ENCODE assay signal across 8 cellular contexts in the genomic region with DNA sequence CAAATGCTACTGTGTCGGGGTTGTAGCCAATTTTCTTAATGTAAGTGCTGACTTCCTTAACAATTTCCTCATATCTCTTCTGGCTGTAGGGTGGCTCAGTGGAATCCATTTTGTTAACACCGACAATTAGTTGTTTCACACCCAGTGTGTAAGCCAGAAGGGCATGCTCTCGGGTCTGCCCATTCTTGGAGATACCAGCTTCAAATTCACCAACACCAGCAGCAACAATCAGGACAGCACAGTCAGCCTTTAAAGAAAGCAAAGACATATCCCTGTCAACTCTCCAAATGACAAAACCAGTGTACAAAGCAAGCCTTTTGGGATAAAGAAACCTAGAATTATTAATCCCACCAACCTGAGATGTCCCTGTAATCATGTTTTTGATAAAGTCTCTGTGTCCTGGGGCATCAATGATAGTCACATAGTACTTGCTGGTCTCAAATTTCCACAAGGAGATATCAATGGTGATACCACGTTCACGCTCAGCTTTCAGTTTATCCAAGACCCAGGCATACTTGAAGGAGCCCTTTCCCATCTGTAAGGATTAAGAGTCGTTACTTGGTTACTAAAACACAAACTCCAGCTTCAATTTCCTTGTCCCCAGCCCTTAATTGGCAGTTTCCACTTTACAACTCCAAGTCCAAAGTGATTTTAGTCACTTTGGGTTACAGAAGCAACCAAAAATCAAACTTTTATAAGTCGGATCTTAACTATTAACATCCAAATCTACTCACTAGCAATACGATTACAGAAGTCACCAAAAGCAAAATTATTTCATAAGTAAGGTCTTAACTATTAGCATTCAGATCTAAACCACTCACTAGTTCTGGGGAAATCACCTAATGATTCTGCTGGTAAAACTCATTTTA. TPM values are rescaled to one million over a fixed set of nuclear protein-coding genes. Genes with fewer than 3 reads are reported as not detected.
DNase-seq lines count a peak whose midpoint lies in the region; ATAC-seq and TF ChIP-seq lines count a peak whose summit lies in the region.
"Not testable (repeated sequence)": the region's sequence is repeated elsewhere in the genome, so short reads cannot be mapped to it uniquely, and the experiment has no call there.

No MANE protein-coding gene starts in this region.

- H3K9me3 Mint-ChIP-seq in activated naive CD4-positive, alpha-beta T cell treated with anti-CD3 and anti-CD28 coated beads, Interleukin-2, amount 50 U/mL, for 72 hours; naive thymus-derived CD8-positive, alpha-beta T cell; stimulated activated naive CD8-positive, alpha-beta T cell treated with anti-CD3 and anti-CD28 coated beads, Interleukin-15, Interleukin-2, amounts not matched to agents 100 ng/mL and 50 ng/mL, for 24 hours: not testable (repeated sequence)

- not testable (repeated sequence) for TF ChIP-seq CTCF in HFF-Myc (IDR thresholded peaks at IDR 0.05; ENCODE audit: low read depth, low read length, missing control alignments)

- POLR2A ChIA-PET in naive thymus-derived CD8-positive, alpha-beta T cell (lab: Charles Lee): interaction anchor here (0.8 to 9.5 kb wide), 14 partner anchors 16 to 134 kb away, joined by 3 to 198 read pairs (median 4); a partner anchor contains a TSS

- peak overlapping the region; percentile 90 to 98 (median 95) for H3K4me3 Mint-ChIP-seq in naive thymus-derived CD8-positive, alpha-beta T cell
- H3K4me3 Mint-ChIP-seq in stimulated activated naive CD8-positive, alpha-beta T cell treated with anti-CD3 and anti-CD28 coated beads, Interleukin-15, Interleukin-2, amounts not matched to agents 100 ng/mL and 50 ng/mL, for 24 hours: peak overlapping the region; percentile 99

- peaks cover 46% of the 10 kb centered on the region for H3K4me1 ChIP-seq in BLaER1
- H3K4me1 ChIP-seq in SJCRH30; iPS DF 6.9 (ENCODE audit: control insufficient read depth, insufficient read depth, low read length): not testable (repeated sequence)
- peaks cover 14% of the 10 kb centered on the region for H3K4me1 ChIP-seq in ectodermal cell (ENCODE audit: control insufficient read depth, insufficient read depth, low read length)

- H3K36me3 ChIP-seq in BLaER1 (peaks cover 63% of the 10 kb centered on the region), SJCRH30 (peaks cover 64% of the 10 kb centered on the region), ectodermal cell (ENCODE audit: control insufficient read depth, insufficient read depth, low read length) (peaks cover 45% of the 10 kb centered on the region), iPS DF 6.9 (ENCODE audit: control insufficient read depth, insufficient read depth, low read length) (peaks cover 40% of the 10 kb centered on the region)

- DNase-seq in HFF-Myc (ENCODE audit: extremely low read depth, low read depth); activated naive CD4-positive, alpha-beta T cell treated with anti-CD3 and anti-CD28 coated beads, Interleukin-2, amount 50 U/mL, for 72 hours (ENCODE audit: low spot score in 2 of 2); iPS DF 6.9 (ENCODE audit: low read depth, low spot score): not testable (repeated sequence)
- DNase-seq in SJCRH30: peak in 1 of 2 experiments; percentile 13
- peak in 1 of 10 donors; percentile 8 for DNase-seq in naive thymus-derived CD8-positive, alpha-beta T cell

- peaks cover 67% of the 10 kb centered on the region for H4K20me1 ChIP-seq in BLaER1

- peak overlapping the region; percentile 92 for H3K4me2 ChIP-seq in BLaER1

- peaks cover 48 to 50% of the 10 kb centered on the region in 2 donors for H3K36me3 Mint-ChIP-seq in activated naive CD4-positive, alpha-beta T cell treated with anti-CD3 and anti-CD28 coated beads, Interleukin-2, amount 50 U/mL, for 72 hours
- peaks cover 17 to 68% (median 22%) of the 10 kb centered on the region in 3 donors for H3K36me3 Mint-ChIP-seq in naive thymus-derived CD8-positive, alpha-beta T cell
- H3K36me3 Mint-ChIP-seq in stimulated activated naive CD8-positive, alpha-beta T cell treated with anti-CD3 and anti-CD28 coated beads, Interleukin-15, Interleukin-2, amounts not matched to agents 100 ng/mL and 50 ng/mL, for 24 hours (ENCODE audit: low read depth): peaks cover 66% of the 10 kb centered on the region

- H3K27ac ChIP-seq in BLaER1 (peak overlapping the region; percentile 100), SJCRH30 (peak overlapping the region; percentile 97), ectodermal cell (ENCODE audit: insufficient read depth, low read depth, low read length, poor library complexity, severe bottlenecking) (peak overlapping the region; percentile 76)
- H3K27ac ChIP-seq in iPS DF 6.9 (ENCODE audit: low read length): not testable (repeated sequence)

- peak overlapping the region; percentile 100 for H3K27ac Mint-ChIP-seq in activated naive CD4-positive, alpha-beta T cell treated with anti-CD3 and anti-CD28 coated beads, Interleukin-2, amount 50 U/mL, for 72 hours
- H3K27ac Mint-ChIP-seq in naive thymus-derived CD8-positive, alpha-beta T cell: peak overlapping the region; percentile 95 to 99 (median 98)
- peak overlapping the region; percentile 100 for H3K27ac Mint-ChIP-seq in stimulated activated naive CD8-positive, alpha-beta T cell treated with anti-CD3 and anti-CD28 coated beads, Interleukin-15, Interleukin-2, amounts not matched to agents 100 ng/mL and 50 ng/mL, for 24 hours

- H3K27me3 Mint-ChIP-seq in naive thymus-derived CD8-positive, alpha-beta T cell; stimulated activated naive CD8-positive, alpha-beta T cell treated with anti-CD3 and anti-CD28 coated beads, Interleukin-15, Interleukin-2, amounts not matched to agents 100 ng/mL and 50 ng/mL, for 24 hours: not testable (repeated sequence)

- H3K4me1 Mint-ChIP-seq in naive thymus-derived CD8-positive, alpha-beta T cell: peaks cover 28 to 78% (median 75%) of the 10 kb centered on the region in 4 donors
- peaks cover 78% of the 10 kb centered on the region for H3K4me1 Mint-ChIP-seq in stimulated activated naive CD8-positive, alpha-beta T cell treated with anti-CD3 and anti-CD28 coated beads, Interleukin-15, Interleukin-2, amounts not matched to agents 100 ng/mL and 50 ng/mL, for 24 hours (ENCODE audit: low read depth)

- peak overlapping the region; percentile 99 for H3K4me3 ChIP-seq in BLaER1
- H3K4me3 ChIP-seq in HFF-Myc (replicated peaks; ENCODE audit: low read depth, low read length): peak overlapping the region; percentile 83
- H3K4me3 ChIP-seq in SJCRH30: peak overlapping the region; percentile 95
- peak overlapping the region; percentile 66 for H3K4me3 ChIP-seq in ectodermal cell (ENCODE audit: insufficient read depth, low read depth, low read length)
- H3K4me3 ChIP-seq in iPS DF 6.9 (ENCODE audit: low read length): peak overlapping the region; percentile 82; the same call in 1 of the 2 replicates

- not testable (repeated sequence) for H3K27me3 ChIP-seq in BLaER1; SJCRH30; iPS DF 6.9 (ENCODE audit: control insufficient read depth, insufficient read depth, low read length)
- H3K27me3 ChIP-seq in ectodermal cell (ENCODE audit: control insufficient read depth, insufficient read depth, low read length, poor library complexity, severe bottlenecking): peaks cover 15% of the 10 kb centered on the region

- peak overlapping the region; percentile 100 for H3K9ac ChIP-seq in BLaER1

- H3K9me3 ChIP-seq in BLaER1; SJCRH30 (replicated peaks); ectodermal cell (ENCODE audit: control insufficient read depth, low read length); iPS DF 6.9 (ENCODE audit: control insufficient read depth, insufficient read depth, low read length): not testable (repeated sequence)

- not testable (repeated sequence) for ATAC-seq in activated naive CD4-positive, alpha-beta T cell treated with anti-CD3 and anti-CD28 coated beads, Interleukin-2, amount 50 U/mL, for 72 hours; naive thymus-derived CD8-positive, alpha-beta T cell

- WGBS in ectodermal cell, 2 experiments: 2 to 10% methylated on average over 4 to 5 of the region's 8 CpGs
- WGBS in iPS DF 6.9 (ENCODE audit: insufficient coverage, insufficient read length): no CpG with 5 or more reads among the region's 8 CpGs

RNA-seq across cellular contexts. Expression of a gene that starts 1.6 kb away (rescaled TPM):
- 14,252 and 14,593 TPM in 2 replicates for total RNA-seq in SJCRH30 (2014; rRNA removed; shearing (Covaris generic))
- total RNA-seq in activated naive CD4-positive, alpha-beta T cell treated with anti-CD3 and anti-CD28 coated beads, Interleukin-2, amount 50 U/mL, for 72 hours: over 10,000 TPM; 10,985 to 16,838 TPM
- polyA plus RNA-seq in ectodermal cell (2013, experiment 1 of 4): 12,851 TPM
- 12,629 TPM for polyA plus RNA-seq in ectodermal cell (2013, experiment 2 of 4)
- polyA plus RNA-seq in ectodermal cell (2013, experiment 3 of 4): 9,874 TPM
- 10,984 TPM for polyA plus RNA-seq in ectodermal cell (2013, experiment 4 of 4)
- total RNA-seq in naive thymus-derived CD8-positive, alpha-beta T cell: over 10,000 TPM; 14,584 to 14,776 TPM
- over 10,000 TPM; 14,095 to 14,658 (median 14,646) TPM for polyA plus RNA-seq in naive thymus-derived CD8-positive, alpha-beta T cell

RNA-seq across cellular contexts. Expression of a gene that starts 57.7 kb away (rescaled TPM):
- total RNA-seq in SJCRH30 (2014; rRNA removed; shearing (Covaris generic)): 26.9 and 41.1 TPM in 2 replicates
- total RNA-seq in activated naive CD4-positive, alpha-beta T cell treated with anti-CD3 and anti-CD28 coated beads, Interleukin-2, amount 50 U/mL, for 72 hours: 10 to 100 TPM; 40.9 to 66.3 TPM
- polyA plus RNA-seq in ectodermal cell (2013, experiment 1 of 4): 25.4 TPM
- 22.4 TPM for polyA plus RNA-seq in ectodermal cell (2013, experiment 2 of 4)
- 25.4 TPM for polyA plus RNA-seq in ectodermal cell (2013, experiment 3 of 4)
- polyA plus RNA-seq in ectodermal cell (2013, experiment 4 of 4): 23.8 TPM
- total RNA-seq in naive thymus-derived CD8-positive, alpha-beta T cell: 10 to 100 TPM; 87.8 to 90.6 TPM
- 10 to 100 TPM; 23.6 to 33.0 (median 25.0) TPM for polyA plus RNA-seq in naive thymus-derived CD8-positive, alpha-beta T cell
